Comparison of ENCODE assay signal across 18 cellular contexts in genomic region chr6:164929155-164929977, GRCh38.
DNase-seq lines count a peak whose midpoint lies in the region; ATAC-seq and TF ChIP-seq lines count a peak whose summit lies in the region.
"Had no signal": no experiment of that assay in that cellular context is flagged by ENCODE, and none has a peak within 500 bp of the region (broad histone marks: within the 10 kb centered on the region; RNA-seq: fewer than 3 reads in every experiment).

No MANE protein-coding gene starts in this region.

- no peak overlapping the region for H3K4me3 ChIP-seq in GM23338
- H3K4me3 ChIP-seq in thyroid gland (replicated peaks in 1 of 3): no peak overlapping the region
- H3K4me3 ChIP-seq: SJSA1 had no signal

- H3K9me2 ChIP-seq in GM23338 (ENCODE audit: insufficient read depth): no peaks in the 10 kb centered on the region

- H3K27me3 Mint-ChIP-seq in GM23338 (ENCODE audit: insufficient read depth, low read depth, poor library complexity): peaks cover 5% of the 10 kb centered on the region
- H3K27me3 Mint-ChIP-seq in MCF 10A (ENCODE audit: insufficient read depth, unreplicated experiment): no peaks in the 10 kb centered on the region
- H3K27me3 Mint-ChIP-seq: CD4-positive, CD25-positive, alpha-beta regulatory T cell had no signal

- DNase-seq in GM23338 (ENCODE audit: low spot score): no peak
- DNase-seq in head of caudate nucleus: peak in 31 of 42 donors; percentile 8 to 64 (median 41)
- DNase-seq in substantia nigra (lab: John Stamatoyannopoulos, UW): peak in 1 of 49 donors; percentile 7
- DNase-seq in activated T-cell treated with anti-CD3 and anti-CD28 coated beads, Interleukin-2, amount 50 U/mL, for 48 hours: no peak
- no peak for DNase-seq in MCF 10A (ENCODE audit: unreplicated experiment)
- no peak for DNase-seq in thyroid gland
- DNase-seq: Caco-2; CD4-positive, CD25-positive, alpha-beta regulatory T cell; DMS153; H9; NCI-H1417; NCI-H187 treated with DMSO at 0.1 percent for 48 hours; NCI-H345; NCI-H526 treated with DMSO at 0.1 percent for 48 hours had no signal

- H3K27ac Mint-ChIP-seq in GM23338 (no peak overlapping the region), MCF 10A (ENCODE audit: low read depth, unreplicated experiment) (no peak overlapping the region)
- H3K27ac Mint-ChIP-seq: CD4-positive, CD25-positive, alpha-beta regulatory T cell; H9 had no signal

- H4K20me1 ChIP-seq in GM23338 (replicated peaks; ENCODE audit: insufficient read depth): no peaks in the 10 kb centered on the region

- H3K4me2 ChIP-seq in GM23338: no peak overlapping the region

- intact Hi-C loops in head of caudate nucleus (cut with DNase I) (loop anchor here (5.0 kb wide), 2 partner anchors 303 to 1507 kb away; no protein-coding TSS in a partner anchor), MCF 10A (cut with micrococcal nuclease) (no loop called here), thyroid gland (cut with DNase I) (no loop called here)

- H3F3A ChIP-seq in GM23338 (replicated peaks; ENCODE audit: low read depth): no peaks in the 10 kb centered on the region

- peak overlapping the region; percentile 2; the same call in 1 of the 2 replicates for H2AFZ ChIP-seq in GM23338

- H3K4me1 Mint-ChIP-seq in GM23338: no peaks in the 10 kb centered on the region
- no peaks in the 10 kb centered on the region for H3K4me1 Mint-ChIP-seq in MCF 10A (ENCODE audit: insufficient read depth, unreplicated experiment)
- H3K4me1 Mint-ChIP-seq: CD4-positive, CD25-positive, alpha-beta regulatory T cell had no signal

- no peak overlapping the region for H3K4me3 Mint-ChIP-seq in GM23338
- H3K4me3 Mint-ChIP-seq in MCF 10A (ENCODE audit: unreplicated experiment): no peak overlapping the region
- H3K4me3 Mint-ChIP-seq: CD4-positive, CD25-positive, alpha-beta regulatory T cell; H9 had no signal

- no peak for TF ChIP-seq POLR2A in thyroid gland (IDR thresholded peaks at IDR 0.05)

- no peaks in the 10 kb centered on the region for H3K36me3 ChIP-seq in GM23338 (ENCODE audit: insufficient read depth)
- H3K36me3 ChIP-seq in thyroid gland: no peaks in the 10 kb centered on the region
- H3K36me3 ChIP-seq: SJSA1 had no signal

- H3K36me3 Mint-ChIP-seq in GM23338 (ENCODE audit: low read depth) (peaks cover 21% of the 10 kb centered on the region), MCF 10A (ENCODE audit: insufficient read depth, unreplicated experiment) (no peaks in the 10 kb centered on the region)
- H3K36me3 Mint-ChIP-seq: CD4-positive, CD25-positive, alpha-beta regulatory T cell had no signal

- no peaks in the 10 kb centered on the region for H3K27me3 ChIP-seq in GM23338 (ENCODE audit: insufficient read depth)
- no peaks in the 10 kb centered on the region for H3K27me3 ChIP-seq in thyroid gland
- H3K27me3 ChIP-seq: SJSA1 had no signal

- ATAC-seq in GM23338: no peak

- CTCF ChIA-PET in MCF 10A (lab: Yijun Ruan, JAX): interaction anchor here (0.6 to 4.4 kb wide), 14 partner anchors 7 to 1510 kb away, joined by 3 to 43 read pairs (median 4); no protein-coding TSS in a partner anchor

- H3K79me2 ChIP-seq in GM23338 (replicated peaks; ENCODE audit: insufficient read depth): no peaks in the 10 kb centered on the region

- no TSS peak for BruUV-seq in MCF 10A (replicated peaks; lab: Mats Ljungman, UMichigan)

- peaks cover 24% of the 10 kb centered on the region for H3K9me3 Mint-ChIP-seq in GM23338
- H3K9me3 Mint-ChIP-seq in MCF 10A (ENCODE audit: unreplicated experiment): no peaks in the 10 kb centered on the region

- POLR2A ChIA-PET in MCF 10A (lab: Yijun Ruan, JAX): interaction anchor here (1.0 kb wide), 1 partner anchor 298 kb away, joined by 3 read pairs; no protein-coding TSS in a partner anchor

- TF ChIP-seq CTCF in GM23338 (conservative IDR thresholded peaks at IDR 0.05; ENCODE audit: low read depth in 2 of 2) (no peak), MCF 10A (IDR thresholded peaks at IDR 0.05; ENCODE audit: unreplicated experiment) (no peak), thyroid gland (IDR thresholded peaks at IDR 0.05) (no peak)

- WGBS in thyroid gland, 2 donors: 78 to 88% methylated on average over 17 of the region's 17 CpGs

- H3K9me3 ChIP-seq in thyroid gland: no peaks in the 10 kb centered on the region
- H3K9me3 ChIP-seq: Caco-2, SJSA1 had no signal

- H3K27ac ChIP-seq in GM23338 (ENCODE audit: low read depth): no peak overlapping the region
- peak overlapping the region; percentile 35 for H3K27ac ChIP-seq in angular gyrus (ENCODE audit: low read depth, low read length)
- H3K27ac ChIP-seq in substantia nigra (ENCODE audit: low read depth, low read length, poor library complexity, severe bottlenecking): peak overlapping the region; percentile 19
- no peak overlapping the region for H3K27ac ChIP-seq in thyroid gland
- H3K27ac ChIP-seq: HL-60, RWPE1, SJSA1 had no signal

- H3K4me1 ChIP-seq in GM23338 (ENCODE audit: insufficient read depth) (no peaks in the 10 kb centered on the region), thyroid gland (no peaks in the 10 kb centered on the region)
- H3K4me1 ChIP-seq: Caco-2, SJSA1 had no signal

TF ChIP-seq in GM23338, 12 proteins besides CTCF, POLR2A, EP300 and RAD21:
- TF ChIP-seq ETS1 (IDR thresholded peaks at IDR 0.05): no peak

Comparison
In these comparisons a context has a peak if more than half of its experiments do, and no peak if none do; other contexts are left out.
1. DNase-seq: peak in head of caudate nucleus (31 of 42); none in GM23338 (single experiment), activated T-cell treated with anti-CD3 and anti-CD28 coated beads, Interleukin-2, amount 50 U/mL, for 48 hours (0 of 2), MCF 10A (single experiment) and thyroid gland (0 of 2).
2. H3K27ac ChIP-seq: peak in angular gyrus (single experiment) and substantia nigra (single experiment); none in GM23338 (single experiment) and thyroid gland (0 of 3).